In the genomic region with DNA sequence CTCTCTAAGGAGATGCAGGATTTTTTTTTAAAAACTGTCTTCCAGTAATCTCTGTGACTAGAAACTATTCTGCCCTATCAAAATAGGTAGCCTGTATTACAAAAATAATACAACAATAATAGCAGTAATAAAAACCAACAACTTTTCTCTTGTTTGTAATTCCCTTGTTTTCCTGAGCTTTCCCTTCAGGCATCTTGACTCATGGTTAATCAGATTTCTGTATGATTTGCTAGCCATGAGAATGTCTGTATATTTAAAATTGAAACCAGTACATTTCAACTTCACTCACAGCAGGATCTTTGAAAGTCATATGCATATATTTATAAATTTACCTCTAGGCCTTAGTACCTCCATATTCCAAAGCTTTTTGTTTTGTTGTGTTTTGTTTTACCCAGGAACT, we compare ENCODE assay signal across 31 cellular contexts. TPM values are rescaled to one million over a fixed set of nuclear protein-coding genes. Genes with fewer than 3 reads are reported as not detected.
"Had no signal": no experiment of that assay in that cellular context is flagged by ENCODE, and none has a peak within 500 bp of the region (broad histone marks: within the 10 kb centered on the region; RNA-seq: fewer than 3 reads in every experiment).

No MANE protein-coding gene starts in this region.

- H3K9ac ChIP-seq: neural progenitor cell, parathyroid adenoma had no signal

- H2AFZ ChIP-seq: hepatocyte, neural progenitor cell, parathyroid adenoma had no signal

- H3K4me3 Mint-ChIP-seq: naive thymus-derived CD4-positive, alpha-beta T cell; nephron; neural progenitor cell; stimulated activated effector memory CD8-positive, alpha-beta T cell treated with anti-CD3 and anti-CD28 coated beads, Interleukin-12 subunit alpha, Interleukin-12 subunit beta, amount 100 ng/mL, for 72 hours; stimulated activated naive CD8-positive, alpha-beta T cell treated with anti-CD3 and anti-CD28 coated beads, Interleukin-15, Interleukin-2, amounts not matched to agents 100 ng/mL and 50 ng/mL, for 24 hours had no signal

- H3K9me3 Mint-ChIP-seq: nephron; neural progenitor cell; stimulated activated naive CD8-positive, alpha-beta T cell treated with anti-CD3 and anti-CD28 coated beads, Interleukin-15, Interleukin-2, amounts not matched to agents 100 ng/mL and 50 ng/mL, for 24 hours had no signal

- H3K79me2 ChIP-seq: hepatocyte, parathyroid adenoma had no signal

- ATAC-seq: esophagus mucosa; gastroesophageal sphincter; heart left ventricle; left cardiac atrium; left lung; naive thymus-derived CD4-positive, alpha-beta T cell; sciatic nerve; stimulated activated effector memory CD8-positive, alpha-beta T cell treated with anti-CD3 and anti-CD28 coated beads, Interleukin-12 subunit alpha, Interleukin-12 subunit beta, amount 100 ng/mL, for 72 hours had no signal

- H3K4me3 ChIP-seq: dorsolateral prefrontal cortex, gastroesophageal sphincter, heart left ventricle, hepatocyte, left lung, neural progenitor cell, right atrium auricular region, smooth muscle cell, thoracic aorta, tibial nerve, upper lobe of left lung had no signal

- H3K4me1 Mint-ChIP-seq: naive thymus-derived CD4-positive, alpha-beta T cell; nephron; neural progenitor cell; stimulated activated effector memory CD8-positive, alpha-beta T cell treated with anti-CD3 and anti-CD28 coated beads, Interleukin-12 subunit alpha, Interleukin-12 subunit beta, amount 100 ng/mL, for 72 hours had no signal

- H3K4me2 ChIP-seq: hepatocyte, neural progenitor cell, smooth muscle cell had no signal

- H3K36me3 ChIP-seq: gastroesophageal sphincter, heart left ventricle, left lung, neural progenitor cell, right atrium auricular region, thoracic aorta, tibial nerve, upper lobe of left lung had no signal

- H3K27me3 Mint-ChIP-seq: stimulated activated naive CD8-positive, alpha-beta T cell treated with anti-CD3 and anti-CD28 coated beads, Interleukin-15, Interleukin-2, amounts not matched to agents 100 ng/mL and 50 ng/mL, for 24 hours had no signal

- H3K9me3 ChIP-seq: gastroesophageal sphincter, heart left ventricle, left lung, right atrium auricular region, thoracic aorta, tibial nerve, upper lobe of left lung had no signal

- DNase-seq: dorsolateral prefrontal cortex; effector CD4-positive, alpha-beta T cell; foreskin fibroblast; heart left ventricle; left cardiac atrium; left lung; mesendoderm; midbrain; naive thymus-derived CD4-positive, alpha-beta T cell; stimulated activated CD4-positive, alpha-beta T cell treated with anti-CD3 and anti-CD28 coated beads, Interleukin-2, amount 100 ng/mL, for 24 hours; stimulated activated CD4-positive, alpha-beta T cell treated with anti-CD3 and anti-CD28 coated beads, Interleukin-4, amount 100 ng/mL, for 24 hours; upper lobe of left lung had no signal

- H3K36me3 Mint-ChIP-seq: neural progenitor cell; stimulated activated effector memory CD8-positive, alpha-beta T cell treated with anti-CD3 and anti-CD28 coated beads, Interleukin-12 subunit alpha, Interleukin-12 subunit beta, amount 100 ng/mL, for 72 hours had no signal

- H3K27me3 ChIP-seq: dorsolateral prefrontal cortex, gastroesophageal sphincter, heart left ventricle, hepatocyte, left lung, neural progenitor cell, right atrium auricular region, tibial nerve, upper lobe of left lung had no signal

- H3K4me1 ChIP-seq: gastroesophageal sphincter, heart left ventricle, left lung, neural progenitor cell, parathyroid adenoma, right atrium auricular region, tibial nerve, upper lobe of left lung had no signal

- H3K27ac Mint-ChIP-seq: naive thymus-derived CD4-positive, alpha-beta T cell; nephron; neural progenitor cell; progenitor cell of endocrine pancreas; stimulated activated effector memory CD8-positive, alpha-beta T cell treated with anti-CD3 and anti-CD28 coated beads, Interleukin-12 subunit alpha, Interleukin-12 subunit beta, amount 100 ng/mL, for 72 hours; stimulated activated naive CD8-positive, alpha-beta T cell treated with anti-CD3 and anti-CD28 coated beads, Interleukin-15, Interleukin-2, amounts not matched to agents 100 ng/mL and 50 ng/mL, for 24 hours had no signal

- H3K27ac ChIP-seq: dorsolateral prefrontal cortex, epithelial cell of prostate, gastroesophageal sphincter, heart left ventricle, hepatocyte, left lung, neural progenitor cell, parathyroid adenoma, right atrium auricular region, thoracic aorta, tibial nerve, upper lobe of left lung had no signal

RNA-seq across cellular contexts. Expression of a gene that starts 38.2 kb away (rescaled TPM):
- total RNA-seq: hepatocyte, kidney epithelial cell, left cardiac atrium, lower leg skin, lung microvascular endothelial cell, osteoblast, right atrium auricular region, smooth muscle cell had no signal
- polyA plus RNA-seq: heart left ventricle; hepatocyte; naive thymus-derived CD4-positive, alpha-beta T cell; smooth muscle cell had no signal
